In genomic region chr2:175786705-175787104, GRCh38 we compare ENCODE assay signal across 25 cellular contexts.
"Had no signal": no experiment of that assay in that cellular context is flagged by ENCODE, and none has a peak within 500 bp of the region (broad histone marks: within the 10 kb centered on the region; RNA-seq: fewer than 3 reads in every experiment).

No MANE protein-coding gene starts in this region.

- H3K4me3 Mint-ChIP-seq: activated B cell treated with CpG ODN at 0.5 μM for 24 hours; activated CD4-positive, alpha-beta T cell treated with anti-CD3 and anti-CD28 coated beads, Interleukin-2, amount 10 ng/mL, durations not matched to agents 24 days and 14 days; activated CD8-positive, alpha-beta memory T cell treated with anti-CD3 and anti-CD28 coated beads, Interleukin-2, amount 10 ng/mL, durations not matched to agents 7 days and 5 days; activated naive CD4-positive, alpha-beta T cell treated with anti-CD3 and anti-CD28 coated beads for 36 hours; activated naive CD8-positive, alpha-beta T cell; activated T-helper 17 cell treated with anti-CD3 and anti-CD28 coated beads, Interleukin-2, amount 50 U/mL, for 72 hours; brain; central memory CD8-positive, alpha-beta T cell; T-helper 1 cell treated with Interleukin-12 subunit alpha and Interleukin-12 subunit beta and Interleukin-4 antibody, amounts not matched to agents 30 μg/mL and 1 μg/mL, for 36 hours had no signal

- H3K9me3 Mint-ChIP-seq: activated B cell treated with CpG ODN at 0.5 μM for 24 hours; activated CD4-positive, alpha-beta T cell treated with anti-CD3 and anti-CD28 coated beads, Interleukin-2, amount 10 ng/mL, durations not matched to agents 24 days and 14 days; activated naive CD4-positive, alpha-beta T cell treated with anti-CD3 and anti-CD28 coated beads for 36 hours; activated T-helper 17 cell treated with anti-CD3 and anti-CD28 coated beads, Interleukin-2, amount 50 U/mL, for 72 hours; central memory CD8-positive, alpha-beta T cell; T-helper 1 cell treated with Interleukin-12 subunit alpha and Interleukin-12 subunit beta and Interleukin-4 antibody, amounts not matched to agents 30 μg/mL and 1 μg/mL, for 36 hours had no signal

- H3K36me3 ChIP-seq: MG63, Peyer's patch, SJCRH30 had no signal

- H3K9me3 ChIP-seq: MG63, Peyer's patch, SJCRH30 had no signal

- ATAC-seq: activated CD8-positive, alpha-beta memory T cell treated with anti-CD3 and anti-CD28 coated beads, Interleukin-2, amount 10 ng/mL, durations not matched to agents 7 days and 5 days; activated T-helper 17 cell treated with anti-CD3 and anti-CD28 coated beads, Interleukin-2, amount 50 U/mL, for 72 hours had no signal

- H3K4me1 Mint-ChIP-seq: activated B cell treated with CpG ODN at 0.5 μM for 24 hours; activated CD4-positive, alpha-beta T cell treated with anti-CD3 and anti-CD28 coated beads, Interleukin-2, amount 10 ng/mL, durations not matched to agents 24 days and 14 days; activated CD8-positive, alpha-beta memory T cell treated with anti-CD3 and anti-CD28 coated beads, Interleukin-2, amount 10 ng/mL, durations not matched to agents 7 days and 5 days; activated T-helper 17 cell treated with anti-CD3 and anti-CD28 coated beads, Interleukin-2, amount 50 U/mL, for 72 hours; central memory CD8-positive, alpha-beta T cell had no signal

- H3K27ac Mint-ChIP-seq: activated B cell treated with CpG ODN at 0.5 μM for 24 hours; activated CD4-positive, alpha-beta T cell treated with anti-CD3 and anti-CD28 coated beads, Interleukin-2, amount 10 ng/mL, durations not matched to agents 24 days and 14 days; activated CD8-positive, alpha-beta memory T cell treated with anti-CD3 and anti-CD28 coated beads, Interleukin-2, amount 10 ng/mL, durations not matched to agents 7 days and 5 days; activated naive CD4-positive, alpha-beta T cell treated with anti-CD3 and anti-CD28 coated beads for 36 hours; activated naive CD8-positive, alpha-beta T cell; activated T-helper 17 cell treated with anti-CD3 and anti-CD28 coated beads, Interleukin-2, amount 50 U/mL, for 72 hours; T-helper 1 cell treated with Interleukin-12 subunit alpha and Interleukin-12 subunit beta and Interleukin-4 antibody, amounts not matched to agents 30 μg/mL and 1 μg/mL, for 36 hours had no signal

- H3K4me3 ChIP-seq: MG63, Peyer's patch, SJCRH30 had no signal

- DNase-seq: activated B cell treated with CpG ODN at 0.5 μM for 24 hours; activated CD4-positive, alpha-beta T cell treated with anti-CD3 and anti-CD28 coated beads for 1 hour; activated CD4-positive, alpha-beta T cell treated with anti-CD3 and anti-CD28 coated beads, Interleukin-2, amount 10 ng/mL, durations not matched to agents 24 days and 14 days; activated CD4-positive, alpha-beta T cell treated with anti-CD3 and anti-CD28 coated beads, Interleukin-2, amount 50 U/mL, for 48 hours; activated CD8-positive, alpha-beta memory T cell treated with anti-CD3 and anti-CD28 coated beads, Interleukin-2, amount 10 ng/mL, durations not matched to agents 7 days and 5 days; activated gamma-delta T cell; activated naive CD4-positive, alpha-beta T cell treated with anti-CD3 and anti-CD28 coated beads for 36 hours; activated T-cell treated with anti-CD3 and anti-CD28 coated beads, Interleukin-2, amount 50 U/mL, for 48 hours; amygdala; MG63; MV-4-11; NCI-H187; NCI-H2171; NCI-H345; NCI-H510A; NCI-H526 treated with DMSO at 0.1 percent for 48 hours; Peyer's patch; Right ventricle myocardium superior had no signal

- H3K27me3 ChIP-seq: MG63, Peyer's patch, SJCRH30 had no signal

- H3K27me3 Mint-ChIP-seq: activated B cell treated with CpG ODN at 0.5 μM for 24 hours; activated CD4-positive, alpha-beta T cell treated with anti-CD3 and anti-CD28 coated beads, Interleukin-2, amount 10 ng/mL, durations not matched to agents 24 days and 14 days; activated CD8-positive, alpha-beta memory T cell treated with anti-CD3 and anti-CD28 coated beads, Interleukin-2, amount 10 ng/mL, durations not matched to agents 7 days and 5 days had no signal

- H3K27ac ChIP-seq: Peyer's patch, RWPE1, SJCRH30 had no signal

- H3K4me1 ChIP-seq: Peyer's patch, SJCRH30 had no signal

- H3K36me3 Mint-ChIP-seq: activated CD8-positive, alpha-beta memory T cell treated with anti-CD3 and anti-CD28 coated beads, Interleukin-2, amount 10 ng/mL, durations not matched to agents 7 days and 5 days; activated naive CD8-positive, alpha-beta T cell; brain had no signal
